In genomic region chr18:75100832-75101630, GRCh38 we compare ENCODE assay signal across 19 cellular contexts.
"Had no signal": no experiment of that assay in that cellular context is flagged by ENCODE, and none has a peak within 500 bp of the region (broad histone marks: within the 10 kb centered on the region; RNA-seq: fewer than 3 reads in every experiment).

No MANE protein-coding gene starts in this region.

- H3K9me3 ChIP-seq: colonic mucosa, testis had no signal

- H3K4me3 ChIP-seq: colonic mucosa, hepatocyte, lung, testis, tibial nerve had no signal

- H3K36me3 ChIP-seq: colonic mucosa, tibial nerve had no signal

- FAIRE-seq: endothelial cell of umbilical vein, small intestine had no signal

- ATAC-seq: foreskin keratinocyte; left colon; left ventricle myocardium superior; naive thymus-derived CD4-positive, alpha-beta T cell; right cardiac atrium; stimulated activated memory B cell treated with anti-CD40 and anti-IgM and Interleukin-4, amounts not matched to agents 10 μg/mL and 1 μg/mL and 100 μg/mL, for 72 hours had no signal

- H3K4me1 ChIP-seq: colonic mucosa, foreskin keratinocyte, testis, tibial nerve had no signal

- H3K27ac ChIP-seq: colonic mucosa, foreskin keratinocyte, hepatocyte, testis, tibial nerve had no signal

- DNase-seq: colonic mucosa; effector CD4-positive, alpha-beta T cell; endodermal cell; erythroblast; foreskin keratinocyte; left colon; left ventricle myocardium superior; mesenchymal stem cell; naive thymus-derived CD4-positive, alpha-beta T cell; nephron progenitor cell; right cardiac atrium; stimulated activated CD4-positive, alpha-beta T cell treated with anti-CD3 and anti-CD28 coated beads, Interleukin-2, amount 100 ng/mL, for 48 hours; testis had no signal

- H3K4me2 ChIP-seq: hepatocyte had no signal

- H3K27me3 ChIP-seq: colonic mucosa, foreskin keratinocyte, hepatocyte, testis, tibial nerve had no signal
